In the genomic region with DNA sequence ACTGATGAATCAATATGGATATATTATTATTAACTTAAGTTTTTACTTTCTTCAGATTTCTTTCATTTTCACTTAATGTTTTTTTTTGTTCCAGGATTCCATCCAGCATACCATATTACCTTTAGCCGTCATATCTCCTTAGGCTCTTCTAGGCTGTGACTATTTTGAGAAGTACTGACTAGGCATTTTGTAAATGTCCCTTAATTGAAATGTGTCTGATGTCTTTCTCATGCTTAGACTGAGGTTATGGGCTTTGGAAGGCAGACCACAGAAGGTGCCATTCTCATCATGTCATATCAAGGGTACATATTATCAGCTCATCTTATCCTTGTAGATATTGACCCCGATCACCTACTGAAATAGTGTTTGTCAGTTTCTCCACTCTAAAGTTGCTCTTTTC, we compare ENCODE assay signal across 16 cellular contexts.
A peak's percentile ranks its signal among the peaks of the same experiment; 100 is the strongest.
DNase-seq lines count a peak whose midpoint lies in the region; ATAC-seq, FAIRE-seq and TF ChIP-seq lines count a peak whose summit lies in the region.
"Had no signal": no experiment of that assay in that cellular context is flagged by ENCODE, and none has a peak within 500 bp of the region (broad histone marks: within the 10 kb centered on the region; RNA-seq: fewer than 3 reads in every experiment).

No MANE protein-coding gene starts in this region.

- H3K27ac Mint-ChIP-seq in natural killer cell (peak overlapping the region; percentile 6 to 19), nephron progenitor cell (no peak overlapping the region)

- no peak overlapping the region for H3K4me3 ChIP-seq in K562
- H3K4me3 ChIP-seq in smooth muscle cell: no peak overlapping the region

- H4K20me1 ChIP-seq in K562 (replicated peaks; ENCODE audit: control insufficient read depth, insufficient read depth, low read length) (0 out of 2 replicates have a peak, but pooled peaks cover 4% of the 10 kb centered on the region), smooth muscle cell (ENCODE audit: low read depth) (peaks cover 81% of the 10 kb centered on the region)

- TF ChIP-seq EP300 in K562 (IDR thresholded peaks at IDR 0.05; ENCODE audit: low read length): no peak

- H3K79me2 ChIP-seq in K562 (ENCODE audit: control insufficient read depth, insufficient read depth, low read length) (no peaks in the 10 kb centered on the region), smooth muscle cell (ENCODE audit: low read depth) (peaks cover 70% of the 10 kb centered on the region)

- in situ Hi-C loops in K562 (cut with MboI): no loop called here

- POLR2A ChIA-PET in K562 (lab: Yijun Ruan, JAX): no interaction called here

- TF ChIP-seq RAD21 in K562 (CRISPR knock-in tag; conservative IDR thresholded peaks at IDR 0.05 in 1 of 2, IDR thresholded peaks at IDR 0.05 in 1 of 2): no peak

- H2AFZ ChIP-seq in K562 (ENCODE audit: low read depth, low read length): no peak overlapping the region
- no peak overlapping the region for H2AFZ ChIP-seq in smooth muscle cell (ENCODE audit: low read depth)

- H3F3A ChIP-seq in smooth muscle cell (ENCODE audit: low read depth): peaks cover 3% of the 10 kb centered on the region

- ATAC-seq in Right ventricle myocardium inferior (peak; percentile 28), left cardiac atrium (no peak), K562 (no peak), natural killer cell (no peak), GM19351 (IDR thresholded peaks at IDR 0.05; ENCODE audit: unreplicated experiment) (no peak)

- H3K36me3 Mint-ChIP-seq in natural killer cell (no peaks in the 10 kb centered on the region), nephron progenitor cell (ENCODE audit: low read depth) (peaks cover 36% of the 10 kb centered on the region)

- H3K9ac ChIP-seq in K562 (ENCODE audit: insufficient read depth in 1 of 2, low read depth in 2 of 2, low read length in 2 of 2) (no peak overlapping the region), smooth muscle cell (ENCODE audit: low read depth) (no peak overlapping the region)

- H3K4me2 ChIP-seq in K562 (ENCODE audit: insufficient read depth, low read length) (no peak overlapping the region), smooth muscle cell (no peak overlapping the region)

- H3K27me3 ChIP-seq in K562 (ENCODE audit: control insufficient read depth in 2 of 2, insufficient read depth in 2 of 2, low read length in 2 of 2): no peaks in the 10 kb centered on the region
- H3K27me3 ChIP-seq in smooth muscle cell (ENCODE audit: low read depth): no peaks in the 10 kb centered on the region

- TF ChIP-seq CTCF in K562 (IDR thresholded peaks at IDR 0.05 in 2 of 3, conservative IDR thresholded peaks at IDR 0.05 in 1 of 3; ENCODE audit: insufficient read depth in 2 of 3, low read depth in 1 of 3, low read length in 3 of 3) (no peak), natural killer cell (IDR thresholded peaks at IDR 0.05) (no peak), smooth muscle cell (IDR thresholded peaks at IDR 0.05; ENCODE audit: borderline replicate concordance, insufficient read depth, poor library complexity, severe bottlenecking) (no peak), nephron progenitor cell (IDR thresholded peaks at IDR 0.05) (no peak)

- BruUV-seq in K562 (replicated peaks; lab: Mats Ljungman, UMichigan): no TSS peak

- H3K9me3 ChIP-seq in K562 (replicated peaks; ENCODE audit: control insufficient read depth, insufficient read depth, low read depth, low read length) (no peaks in the 10 kb centered on the region), smooth muscle cell (replicated peaks; ENCODE audit: low read depth) (no peaks in the 10 kb centered on the region)

- H3K4me1 ChIP-seq in K562 (replicated peaks in 1 of 2; ENCODE audit: control insufficient read depth in 2 of 2, insufficient read depth in 2 of 2, low read length in 2 of 2) (peaks cover 0 to 5% of the 10 kb centered on the region in 2 experiments; a peak in 2 of 5 replicates), smooth muscle cell (ENCODE audit: low read depth) (peaks cover 5% of the 10 kb centered on the region)

- intact Hi-C loops in Right ventricle myocardium inferior (cut with DNase I): no loop called here
- intact Hi-C loops in left cardiac atrium (cut with DNase I): no loop called here
- intact Hi-C loops in K562 (cut with micrococcal nuclease): no loop called here
- intact Hi-C loops in natural killer cell (cut with micrococcal nuclease): no loop called here

- H3K4me1 Mint-ChIP-seq in natural killer cell (peaks cover 40 to 57% of the 10 kb centered on the region in 2 donors), nephron progenitor cell (peaks cover 54% of the 10 kb centered on the region)

- no peak for TF ChIP-seq POLR2A in K562 (conservative IDR thresholded peaks at IDR 0.05)

- no peak for DNase-seq in Right ventricle myocardium inferior (ENCODE audit: missing footprints)
- no peak for DNase-seq in left cardiac atrium
- DNase-seq in K562 (ENCODE audit: extremely low read depth in 1 of 4, low spot score in 3 of 4): no peak
- DNase-seq in natural killer cell: no peak
- no peak for DNase-seq in smooth muscle cell (lab: John Stamatoyannopoulos, UW; ENCODE audit: unreplicated experiment)
- DNase-seq in nephron progenitor cell: no peak
- DNase-seq in DMS 273 (lab: John Stamatoyannopoulos, UW; ENCODE audit: unreplicated experiment): no peak
- DNase-seq: COR-L47; NCI-H1092; NCI-H2107; NCI-H526; NK-92 treated with Interleukin-12 subunit alpha and Interleukin-12 subunit beta, amount 100 ng/mL, for 24 hours; SIG-M5 had no signal

- 0 out of 3 replicates have a peak, but pooled peaks cover 3% of the 10 kb centered on the region for H3K36me3 ChIP-seq in K562 (ENCODE audit: control insufficient read depth, insufficient read depth, low read length)
- H3K36me3 ChIP-seq in smooth muscle cell (ENCODE audit: low read depth): no peaks in the 10 kb centered on the region

- FAIRE-seq in K562 (lab: Jason Lieb, UNC): peak; percentile 58
- FAIRE-seq: GM18507 had no signal

- H3K9me1 ChIP-seq in K562 (ENCODE audit: control insufficient read depth, insufficient read depth, low read length): no peaks in the 10 kb centered on the region

- H3K27ac ChIP-seq in K562 (ENCODE audit: extremely low read depth, low read depth, low read length) (no peak overlapping the region), smooth muscle cell (ENCODE audit: low read depth) (peak overlapping the region; percentile 27)
- H3K27ac ChIP-seq: C4-2B had no signal

- H3K27me3 Mint-ChIP-seq in natural killer cell (ENCODE audit: low read depth in 2 of 2): no peaks in the 10 kb centered on the region
- no peaks in the 10 kb centered on the region for H3K27me3 Mint-ChIP-seq in nephron progenitor cell (ENCODE audit: low read depth, poor library complexity)

- H3K9me3 Mint-ChIP-seq in natural killer cell: no peaks in the 10 kb centered on the region
- H3K9me3 Mint-ChIP-seq in nephron progenitor cell: no peaks in the 10 kb centered on the region

- no peak overlapping the region for H3K4me3 Mint-ChIP-seq in natural killer cell
- no peak overlapping the region for H3K4me3 Mint-ChIP-seq in nephron progenitor cell

- WGBS in K562 (ENCODE audit: insufficient coverage, low coverage, missing lambda C conversion rate): 73% methylated on average over 2 of the region's 2 CpGs
- WGBS in smooth muscle cell (ENCODE audit: low lambda C conversion rate): 76% methylated on average over 2 of the region's 2 CpGs

- CTCF ChIA-PET in K562 (lab: Yijun Ruan, JAX; ENCODE audit: low intra/inter-chr PET ratio): no interaction called here

TF ChIP-seq in K562, 482 proteins besides CTCF, POLR2A, EP300 and RAD21 (continues in another document):
- TF ChIP-seq SMARCE1 (IDR thresholded peaks at IDR 0.05): no peak
- TF ChIP-seq ZFP36 (IDR thresholded peaks at IDR 0.05; ENCODE audit: low read depth, low read length, partially characterized antibody): no peak
- TF ChIP-seq KLF13 (tag; IDR thresholded peaks at IDR 0.05; ENCODE audit: borderline replicate concordance, low read depth): no peak
- TF ChIP-seq GATA2 (CRISPR knock-in tag; IDR thresholded peaks at IDR 0.05): no peak
- TF ChIP-seq, protein P1, sequence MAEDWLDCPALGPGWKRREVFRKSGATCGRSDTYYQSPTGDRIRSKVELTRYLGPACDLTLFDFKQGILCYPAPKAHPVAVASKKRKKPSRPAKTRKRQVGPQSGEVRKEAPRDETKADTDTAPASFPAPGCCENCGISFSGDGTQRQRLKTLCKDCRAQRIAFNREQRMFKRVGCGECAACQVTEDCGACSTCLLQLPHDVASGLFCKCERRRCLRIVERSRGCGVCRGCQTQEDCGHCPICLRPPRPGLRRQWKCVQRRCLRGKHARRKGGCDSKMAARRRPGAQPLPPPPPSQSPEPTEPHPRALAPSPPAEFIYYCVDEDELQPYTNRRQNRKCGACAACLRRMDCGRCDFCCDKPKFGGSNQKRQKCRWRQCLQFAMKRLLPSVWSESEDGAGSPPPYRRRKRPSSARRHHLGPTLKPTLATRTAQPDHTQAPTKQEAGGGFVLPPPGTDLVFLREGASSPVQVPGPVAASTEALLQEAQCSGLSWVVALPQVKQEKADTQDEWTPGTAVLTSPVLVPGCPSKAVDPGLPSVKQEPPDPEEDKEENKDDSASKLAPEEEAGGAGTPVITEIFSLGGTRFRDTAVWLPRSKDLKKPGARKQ (CRISPR knock-in tag; IDR thresholded peaks at IDR 0.05): no peak
- no peak for TF ChIP-seq YY1 (IDR thresholded peaks at IDR 0.05; ENCODE audit: borderline replicate concordance in 1 of 3, control insufficient read depth in 1 of 3, extremely low read depth in 1 of 3, insufficient read depth in 3 of 3, insufficient read length in 1 of 3, insufficient replicate concordance in 2 of 3, low read depth in 1 of 3, low read length in 2 of 3)
- TF ChIP-seq PTBP1 (IDR thresholded peaks at IDR 0.05; ENCODE audit: low read depth, low read length): no peak
- peak; percentile 68 for TF ChIP-seq ZNF316 (IDR thresholded peaks at IDR 0.05)
- no peak for TF ChIP-seq TGIF2 (CRISPR knock-in tag; IDR thresholded peaks at IDR 0.05)
- TF ChIP-seq, protein P2, sequence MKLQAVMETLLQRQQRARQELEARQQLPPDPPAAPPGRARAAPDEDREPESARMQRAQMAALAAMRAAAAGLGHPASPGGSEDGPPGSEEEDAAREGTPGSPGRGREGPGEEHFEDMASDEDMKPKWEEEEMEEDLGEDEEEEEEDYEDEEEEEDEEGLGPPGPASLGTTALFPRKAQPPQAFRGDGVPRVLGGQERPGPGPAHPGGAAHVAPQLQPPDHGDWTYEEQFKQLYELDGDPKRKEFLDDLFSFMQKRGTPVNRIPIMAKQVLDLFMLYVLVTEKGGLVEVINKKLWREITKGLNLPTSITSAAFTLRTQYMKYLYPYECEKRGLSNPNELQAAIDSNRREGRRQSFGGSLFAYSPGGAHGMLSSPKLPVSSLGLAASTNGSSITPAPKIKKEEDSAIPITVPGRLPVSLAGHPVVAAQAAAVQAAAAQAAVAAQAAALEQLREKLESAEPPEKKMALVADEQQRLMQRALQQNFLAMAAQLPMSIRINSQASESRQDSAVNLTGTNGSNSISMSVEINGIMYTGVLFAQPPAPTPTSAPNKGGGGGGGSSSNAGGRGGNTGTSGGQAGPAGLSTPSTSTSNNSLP (IDR thresholded peaks at IDR 0.05; ENCODE audit: borderline replicate concordance, low read depth, low read length): no peak
